ENCODE assay signal across 21 cellular contexts in genomic region chr15:65095747-65096104, GRCh38. TPM values are rescaled to one million over a fixed set of nuclear protein-coding genes. Genes with fewer than 3 reads are reported as not detected.
DNase-seq lines count a peak whose midpoint lies in the region; ATAC-seq and TF ChIP-seq lines count a peak whose summit lies in the region.
"Had no signal": no experiment of that assay in that cellular context is flagged by ENCODE, and none has a peak within 500 bp of the region (broad histone marks: within the 10 kb centered on the region; RNA-seq: fewer than 3 reads in every experiment).

No MANE protein-coding gene starts in this region.

- TF ChIP-seq CTCF in hepatocyte (IDR thresholded peaks at IDR 0.05; ENCODE audit: poor library complexity): no peak

- H3K9me3 Mint-ChIP-seq in activated naive CD8-positive, alpha-beta T cell treated with anti-CD3 and anti-CD28 coated beads, Interleukin-2, amount 10 ng/mL, durations not matched to agents 7 days and 5 days: no peaks in the 10 kb centered on the region
- no peaks in the 10 kb centered on the region for H3K9me3 Mint-ChIP-seq in activated naive CD8-positive, alpha-beta T cell treated with anti-CD3 and anti-CD28 coated beads, Interleukin-2, amount 50 U/mL, for 24 hours
- H3K9me3 Mint-ChIP-seq: CD8-positive, alpha-beta memory T cell had no signal

- no peak overlapping the region for H3K4me3 ChIP-seq in hepatocyte
- H3K4me3 ChIP-seq in effector memory CD4-positive, alpha-beta T cell (ENCODE audit: insufficient read depth, low read depth, low read length, poor library complexity, severe bottlenecking): no peak overlapping the region
- H3K4me3 ChIP-seq: BLaER1 treated with 17β-estradiol and CSF1 and Interleukin-3, amounts not matched to agents 10 nM and 100 nM; SJCRH30 had no signal

- intact Hi-C loops in sciatic nerve (cut with DNase I): no loop called here

- WGBS in hepatocyte (ENCODE audit: low lambda C conversion rate, missing lambda C conversion rate): 88% methylated on average over 6 of the region's 6 CpGs

- no peaks in the 10 kb centered on the region for H3K27me3 Mint-ChIP-seq in activated naive CD8-positive, alpha-beta T cell treated with anti-CD3 and anti-CD28 coated beads, Interleukin-2, amount 10 ng/mL, durations not matched to agents 7 days and 5 days
- H3K27me3 Mint-ChIP-seq in activated naive CD8-positive, alpha-beta T cell treated with anti-CD3 and anti-CD28 coated beads, Interleukin-2, amount 50 U/mL, for 24 hours: no peaks in the 10 kb centered on the region
- H3K27me3 Mint-ChIP-seq: CD8-positive, alpha-beta memory T cell had no signal

- H2AFZ ChIP-seq in hepatocyte: no peak overlapping the region

- DNase-seq in activated naive CD8-positive, alpha-beta T cell treated with anti-CD3 and anti-CD28 coated beads, Interleukin-2, amount 10 ng/mL, durations not matched to agents 7 days and 5 days: peak; percentile 14
- DNase-seq in activated naive CD8-positive, alpha-beta T cell treated with anti-CD3 and anti-CD28 coated beads, Interleukin-2, amount 50 U/mL, for 24 hours: no peak
- no peak for DNase-seq in hepatocyte (ENCODE audit: low spot score)
- peak; percentile 25 for DNase-seq in sciatic nerve (ENCODE audit: low spot score)
- DNase-seq in effector memory CD4-positive, alpha-beta T cell: no peak
- DNase-seq in COR-L47 (lab: John Stamatoyannopoulos, UW): no peak
- DNase-seq in activated naive CD4-positive, alpha-beta T cell treated with anti-CD3 and anti-CD28 coated beads, Interleukin-2, amount 50 U/mL, for 16 hours: no peak
- DNase-seq: CD8-positive, alpha-beta memory T cell; IMR-90; NCI-H1105; NCI-H2081; NCI-H2171; NCI-H345; NCI-H524 treated with DMSO at 0.1 percent for 48 hours; NCI-H82; SJCRH30 had no signal

- POLR2A ChIA-PET in activated naive CD8-positive, alpha-beta T cell treated with anti-CD3 and anti-CD28 coated beads, Interleukin-2, amount 10 ng/mL, durations not matched to agents 7 days and 5 days (lab: Charles Lee): no interaction called here

- no peaks in the 10 kb centered on the region for H3K9me2 ChIP-seq in hepatocyte (replicated peaks; ENCODE audit: insufficient read depth)

- H3K36me3 ChIP-seq in hepatocyte (replicated peaks; ENCODE audit: insufficient read depth, low read depth): no peaks in the 10 kb centered on the region
- H3K36me3 ChIP-seq in effector memory CD4-positive, alpha-beta T cell (ENCODE audit: control insufficient read depth, insufficient read depth, low read length): peaks cover 19% of the 10 kb centered on the region

- ATAC-seq in activated naive CD8-positive, alpha-beta T cell treated with anti-CD3 and anti-CD28 coated beads, Interleukin-2, amount 10 ng/mL, durations not matched to agents 7 days and 5 days (ENCODE audit: low read depth): no peak
- no peak for ATAC-seq in activated naive CD8-positive, alpha-beta T cell treated with anti-CD3 and anti-CD28 coated beads, Interleukin-2, amount 50 U/mL, for 24 hours
- no peak for ATAC-seq in sciatic nerve
- no peak for ATAC-seq in GM18520 (IDR thresholded peaks at IDR 0.05; ENCODE audit: unreplicated experiment)

- H3K36me3 Mint-ChIP-seq in activated naive CD8-positive, alpha-beta T cell treated with anti-CD3 and anti-CD28 coated beads, Interleukin-2, amount 10 ng/mL, durations not matched to agents 7 days and 5 days: peaks cover 3% of the 10 kb centered on the region
- peaks cover 13% of the 10 kb centered on the region for H3K36me3 Mint-ChIP-seq in activated naive CD8-positive, alpha-beta T cell treated with anti-CD3 and anti-CD28 coated beads, Interleukin-2, amount 50 U/mL, for 24 hours (ENCODE audit: low read depth)

- no peak overlapping the region for H3K4me2 ChIP-seq in hepatocyte
- H3K4me2 ChIP-seq: BLaER1 treated with 17β-estradiol and CSF1 and Interleukin-3, amounts not matched to agents 10 nM and 100 nM; KMS-11 had no signal

- H3K27ac ChIP-seq in hepatocyte: peak overlapping the region; percentile 68
- H3K27ac ChIP-seq in effector memory CD4-positive, alpha-beta T cell (ENCODE audit: insufficient read depth, low read length, poor library complexity, severe bottlenecking): no peak overlapping the region
- H3K27ac ChIP-seq: BLaER1 treated with 17β-estradiol and CSF1 and Interleukin-3, amounts not matched to agents 10 nM and 100 nM; KMS-11 had no signal

- no peaks in the 10 kb centered on the region for H3K9me3 ChIP-seq in hepatocyte (ENCODE audit: low read depth)
- H3K9me3 ChIP-seq in effector memory CD4-positive, alpha-beta T cell (ENCODE audit: control insufficient read depth, low read length): no peaks in the 10 kb centered on the region
- H3K9me3 ChIP-seq: BLaER1 treated with 17β-estradiol and CSF1 and Interleukin-3, amounts not matched to agents 10 nM and 100 nM; SJCRH30 had no signal

- no peaks in the 10 kb centered on the region for H3K27me3 ChIP-seq in hepatocyte
- no peaks in the 10 kb centered on the region for H3K27me3 ChIP-seq in effector memory CD4-positive, alpha-beta T cell (replicated peaks; ENCODE audit: control insufficient read depth, insufficient read depth, low read length, poor library complexity, severe bottlenecking)
- H3K27me3 ChIP-seq: BLaER1 treated with 17β-estradiol and CSF1 and Interleukin-3, amounts not matched to agents 10 nM and 100 nM; SJCRH30 had no signal

- no peak overlapping the region for H3K27ac Mint-ChIP-seq in activated naive CD8-positive, alpha-beta T cell treated with anti-CD3 and anti-CD28 coated beads, Interleukin-2, amount 10 ng/mL, durations not matched to agents 7 days and 5 days
- no peak overlapping the region for H3K27ac Mint-ChIP-seq in activated naive CD8-positive, alpha-beta T cell treated with anti-CD3 and anti-CD28 coated beads, Interleukin-2, amount 50 U/mL, for 24 hours

- H3K79me2 ChIP-seq in hepatocyte: no peaks in the 10 kb centered on the region

- H3K4me1 Mint-ChIP-seq in activated naive CD8-positive, alpha-beta T cell treated with anti-CD3 and anti-CD28 coated beads, Interleukin-2, amount 10 ng/mL, durations not matched to agents 7 days and 5 days: no peaks in the 10 kb centered on the region
- no peaks in the 10 kb centered on the region for H3K4me1 Mint-ChIP-seq in activated naive CD8-positive, alpha-beta T cell treated with anti-CD3 and anti-CD28 coated beads, Interleukin-2, amount 50 U/mL, for 24 hours
- H3K4me1 Mint-ChIP-seq: CD8-positive, alpha-beta memory T cell had no signal

- no peak overlapping the region for H3K4me3 Mint-ChIP-seq in activated naive CD8-positive, alpha-beta T cell treated with anti-CD3 and anti-CD28 coated beads, Interleukin-2, amount 10 ng/mL, durations not matched to agents 7 days and 5 days
- H3K4me3 Mint-ChIP-seq in activated naive CD8-positive, alpha-beta T cell treated with anti-CD3 and anti-CD28 coated beads, Interleukin-2, amount 50 U/mL, for 24 hours: no peak overlapping the region
- H3K4me3 Mint-ChIP-seq: CD8-positive, alpha-beta memory T cell had no signal

- peaks cover 21% of the 10 kb centered on the region for H3K4me1 ChIP-seq in hepatocyte (ENCODE audit: insufficient read depth)
- no peaks in the 10 kb centered on the region for H3K4me1 ChIP-seq in effector memory CD4-positive, alpha-beta T cell (ENCODE audit: control insufficient read depth, insufficient read depth, low read length, poor library complexity, severe bottlenecking)

- H4K20me1 ChIP-seq in hepatocyte (ENCODE audit: insufficient read depth, poor library complexity, severe bottlenecking): no peaks in the 10 kb centered on the region

RNA-seq across cellular contexts. Expression of gene KBTBD13, which starts 19.2 kb away (rescaled TPM):
- not detected for total RNA-seq in activated naive CD8-positive, alpha-beta T cell treated with anti-CD3 and anti-CD28 coated beads, Interleukin-2, amount 10 ng/mL, durations not matched to agents 7 days and 5 days
- not detected in 2 replicates for total RNA-seq in hepatocyte
- 0.10 and 0.56 TPM in 2 replicates for polyA plus RNA-seq in hepatocyte
- total RNA-seq in sciatic nerve: 0.27 TPM
- total RNA-seq: CD8-positive, alpha-beta memory T cell; Daoy; H4; IMR-90 had no signal
- polyA plus RNA-seq: CD8-positive, alpha-beta memory T cell; IMR-90 had no signal

RNA-seq across cellular contexts. Expression of gene UBAP1L, which starts 19.3 kb away (rescaled TPM):
- total RNA-seq in activated naive CD8-positive, alpha-beta T cell treated with anti-CD3 and anti-CD28 coated beads, Interleukin-2, amount 10 ng/mL, durations not matched to agents 7 days and 5 days: 1 to 10 TPM; 6.1 to 7.2 TPM
- total RNA-seq in hepatocyte (0.96 and 1.8 TPM in 2 replicates), sciatic nerve (13.4 TPM)
- polyA plus RNA-seq in hepatocyte: 2.5 and 3.0 TPM in 2 replicates

RNA-seq across cellular contexts. Expression of gene RASL12, which starts 27.9 kb away (rescaled TPM):
- total RNA-seq in activated naive CD8-positive, alpha-beta T cell treated with anti-CD3 and anti-CD28 coated beads, Interleukin-2, amount 10 ng/mL, durations not matched to agents 7 days and 5 days: not detected
- total RNA-seq in hepatocyte (6.4 and 6.5 TPM in 2 replicates), sciatic nerve (23.0 TPM)
- 4.6 and 5.1 TPM in 2 replicates for polyA plus RNA-seq in hepatocyte
- total RNA-seq: CD8-positive, alpha-beta memory T cell; SJCRH30 had no signal
- polyA plus RNA-seq: CD8-positive, alpha-beta memory T cell had no signal

RNA-seq across cellular contexts. Expression of gene PDCD7, which starts 37.9 kb away (rescaled TPM):
- total RNA-seq in activated naive CD8-positive, alpha-beta T cell treated with anti-CD3 and anti-CD28 coated beads, Interleukin-2, amount 10 ng/mL, durations not matched to agents 7 days and 5 days: 10 to 100 TPM; 39.4 to 42.2 TPM
- total RNA-seq in hepatocyte: 15.2 and 18.7 TPM in 2 replicates
- polyA plus RNA-seq in hepatocyte: 13.6 and 17.5 TPM in 2 replicates
- 29.6 TPM for total RNA-seq in sciatic nerve

RNA-seq across cellular contexts. Expression of gene SLC51B, which starts 50.5 kb away (rescaled TPM):
- total RNA-seq in activated naive CD8-positive, alpha-beta T cell treated with anti-CD3 and anti-CD28 coated beads, Interleukin-2, amount 10 ng/mL, durations not matched to agents 7 days and 5 days: not detected
- 6.5 and 8.8 TPM in 2 replicates for total RNA-seq in hepatocyte
- 5.8 and 8.6 TPM in 2 replicates for polyA plus RNA-seq in hepatocyte
- 0.53 TPM for total RNA-seq in sciatic nerve
- total RNA-seq: CD8-positive, alpha-beta memory T cell; Daoy; H4; IMR-90 had no signal
- polyA plus RNA-seq: CD8-positive, alpha-beta memory T cell; IMR-90 had no signal

Comparison
In these comparisons a context has a peak if more than half of its experiments do, and no peak if none do; other contexts are left out.
1. DNase-seq: peak in activated naive CD8-positive, alpha-beta T cell treated with anti-CD3 and anti-CD28 coated beads, Interleukin-2, amount 10 ng/mL, durations not matched to agents 7 days and 5 days (single experiment) and sciatic nerve (single experiment); none in activated naive CD8-positive, alpha-beta T cell treated with anti-CD3 and anti-CD28 coated beads, Interleukin-2, amount 50 U/mL, for 24 hours (single experiment), hepatocyte (single experiment), effector memory CD4-positive, alpha-beta T cell (0 of 3), COR-L47 (single experiment) and activated naive CD4-positive, alpha-beta T cell treated with anti-CD3 and anti-CD28 coated beads, Interleukin-2, amount 50 U/mL, for 16 hours (single experiment).